2 cellular contexts compared by ENCODE assay signal in the genomic region with DNA sequence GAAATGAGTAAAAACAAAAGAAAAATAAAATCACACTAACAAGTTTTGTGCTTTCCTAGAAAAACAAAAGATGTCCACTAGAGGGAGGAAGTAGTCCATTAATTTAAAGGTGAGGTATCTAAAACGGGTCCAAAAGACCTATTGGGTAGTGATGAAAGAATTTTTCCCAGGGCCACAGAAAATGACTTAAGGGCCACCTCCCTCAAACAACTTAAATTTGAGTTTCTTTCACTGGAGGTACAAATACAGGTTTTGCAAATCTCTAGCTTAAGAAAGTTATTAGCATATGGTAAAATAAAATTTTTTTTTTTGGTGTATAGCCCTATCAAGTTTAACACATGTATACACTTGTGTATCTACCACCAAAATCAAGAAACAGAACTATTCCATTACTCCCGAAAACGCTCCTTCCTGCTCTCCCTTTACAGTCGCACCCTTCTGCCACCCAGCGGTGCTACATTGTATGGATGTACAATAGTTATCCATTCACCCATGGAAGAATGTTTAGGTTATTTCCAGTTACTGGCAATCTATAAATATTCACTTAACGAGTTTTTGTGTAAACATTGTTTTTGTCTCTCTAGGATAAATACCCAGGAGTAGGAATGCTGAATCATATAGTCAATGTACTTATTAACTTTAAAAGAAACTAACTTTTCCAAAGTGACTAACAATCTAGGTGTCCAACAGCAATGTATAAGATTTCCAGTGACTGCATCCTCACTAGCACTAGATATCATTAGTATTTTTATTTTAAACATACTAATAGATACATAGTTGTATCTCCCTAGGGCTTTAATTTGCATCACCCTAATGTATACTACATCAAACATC.
TF ChIP-seq lines count a peak whose summit lies in the region.

No MANE protein-coding gene starts in this region.

TF ChIP-seq in A549, 52 proteins besides CTCF, POLR2A, EP300 and RAD21:
- no peak for TF ChIP-seq ZSCAN20 (CRISPR knock-in tag; IDR thresholded peaks at IDR 0.05)
- peak; percentile 83 for TF ChIP-seq SMC3 (IDR thresholded peaks at IDR 0.05)
- TF ChIP-seq NFE2L2 (conservative IDR thresholded peaks at IDR 0.05; ENCODE audit: low read length): no peak
- no peak for TF ChIP-seq FOSL2 (IDR thresholded peaks at IDR 0.05)
- peak; percentile 18; the same call in 1 of the 2 replicates for TF ChIP-seq FOSL2 (CRISPR knock-in tag; IDR thresholded peaks at IDR 0.05)

TF ChIP-seq in HCT116, 20 proteins besides CTCF, POLR2A, EP300 and RAD21:
- TF ChIP-seq, protein P1, sequence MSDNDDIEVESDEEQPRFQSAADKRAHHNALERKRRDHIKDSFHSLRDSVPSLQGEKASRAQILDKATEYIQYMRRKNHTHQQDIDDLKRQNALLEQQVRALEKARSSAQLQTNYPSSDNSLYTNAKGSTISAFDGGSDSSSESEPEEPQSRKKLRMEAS (IDR thresholded peaks at IDR 0.05): no peak
- TF ChIP-seq FOSL1 (IDR thresholded peaks at IDR 0.05; ENCODE audit: low read depth) (no peak; the same call in 1 of the 2 replicates), SRF (IDR thresholded peaks at IDR 0.05; ENCODE audit: low read depth) (no peak), TCF7L2 (IDR thresholded peaks at IDR 0.05; ENCODE audit: borderline replicate concordance, extremely low read depth, insufficient read depth, insufficient read length) (no peak), JUND (IDR thresholded peaks at IDR 0.05) (no peak), ZNF274 (IDR thresholded peaks at IDR 0.05; ENCODE audit: low read depth, low read length) (no peak)
